Comparison of ENCODE assay signal across 1 cellular context in the genomic region with DNA sequence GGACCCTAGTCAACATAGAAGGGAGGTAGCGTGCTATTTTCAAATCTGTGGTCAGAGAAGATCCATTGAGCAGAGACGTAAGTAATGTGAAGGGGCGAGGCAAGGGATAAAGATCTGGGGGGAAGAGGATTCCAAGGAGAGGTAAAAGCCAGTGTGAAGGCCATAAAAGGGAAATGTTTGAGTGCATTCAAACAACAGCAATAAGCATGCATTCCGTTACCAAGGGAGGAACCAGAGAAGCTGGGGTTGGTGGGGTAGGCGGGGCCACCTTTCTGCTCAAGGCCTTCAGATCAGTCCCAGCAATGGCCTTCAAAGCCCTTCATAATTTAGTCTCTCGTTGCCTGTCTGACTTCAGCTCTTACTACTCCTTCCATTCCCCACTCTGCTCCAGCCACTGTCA.
TF ChIP-seq lines count a peak whose summit lies in the region.

No MANE protein-coding gene starts in this region.

TF ChIP-seq in K562, 482 proteins besides CTCF, POLR2A, EP300 and RAD21:
- TF ChIP-seq SRF (CRISPR knock-in tag; IDR thresholded peaks at IDR 0.05), result peak in 1 of 2 experiments; percentile 87; a peak in 2 of 4 replicates
- TF ChIP-seq NRF1 (conservative IDR thresholded peaks at IDR 0.05 in 1 of 2, IDR thresholded peaks at IDR 0.05 in 1 of 2), result 0 out of 4 replicates have a peak, but pooled peaks of 1 of the 2 experiments have one; percentile 21
- TF ChIP-seq TRIM28 (IDR thresholded peaks at IDR 0.05), result no peak
- TF ChIP-seq ATF1 (CRISPR knock-in tag; IDR thresholded peaks at IDR 0.05), result no peak
- no peak for TF ChIP-seq ATF1 (tag; IDR thresholded peaks at IDR 0.05)
- TF ChIP-seq, protein P1, sequence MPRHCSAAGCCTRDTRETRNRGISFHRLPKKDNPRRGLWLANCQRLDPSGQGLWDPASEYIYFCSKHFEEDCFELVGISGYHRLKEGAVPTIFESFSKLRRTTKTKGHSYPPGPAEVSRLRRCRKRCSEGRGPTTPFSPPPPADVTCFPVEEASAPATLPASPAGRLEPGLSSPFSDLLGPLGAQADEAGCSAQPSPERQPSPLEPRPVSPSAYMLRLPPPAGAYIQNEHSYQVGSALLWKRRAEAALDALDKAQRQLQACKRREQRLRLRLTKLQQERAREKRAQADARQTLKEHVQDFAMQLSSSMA (CRISPR knock-in tag; IDR thresholded peaks at IDR 0.05), result no peak
- no peak for TF ChIP-seq NCOA2 (IDR thresholded peaks at IDR 0.05; ENCODE audit: partially characterized antibody in 2 of 2)
- peak; percentile 84 for TF ChIP-seq FOXJ2 (tag; IDR thresholded peaks at IDR 0.05)
